ENCODE assay signal across 1 cellular context in the genomic region with DNA sequence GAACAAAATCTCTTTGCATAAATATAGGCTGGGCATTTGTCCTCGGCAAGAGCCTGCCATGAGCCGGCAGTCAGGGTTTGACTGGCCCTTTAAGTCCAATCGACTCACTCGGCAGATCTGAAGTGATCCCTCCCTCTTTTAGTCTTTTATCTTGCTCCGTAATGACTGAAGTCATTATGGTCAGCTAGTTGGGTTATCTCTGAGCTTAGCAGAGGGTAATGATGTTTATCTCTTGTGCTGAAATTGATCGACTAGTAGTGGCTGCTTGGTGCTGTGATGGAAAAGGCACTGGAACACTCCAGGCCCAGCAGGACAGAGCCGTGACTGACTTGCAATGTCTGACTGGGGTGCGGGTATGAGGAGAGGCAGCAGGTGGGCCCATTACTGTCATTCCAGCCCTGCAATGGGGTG.
TF ChIP-seq lines count a peak whose summit lies in the region.

No MANE protein-coding gene starts in this region.

TF ChIP-seq in HepG2, 621 proteins besides CTCF, POLR2A, EP300 and RAD21 (continued from another document and continues in another):
- TF ChIP-seq, protein P1, sequence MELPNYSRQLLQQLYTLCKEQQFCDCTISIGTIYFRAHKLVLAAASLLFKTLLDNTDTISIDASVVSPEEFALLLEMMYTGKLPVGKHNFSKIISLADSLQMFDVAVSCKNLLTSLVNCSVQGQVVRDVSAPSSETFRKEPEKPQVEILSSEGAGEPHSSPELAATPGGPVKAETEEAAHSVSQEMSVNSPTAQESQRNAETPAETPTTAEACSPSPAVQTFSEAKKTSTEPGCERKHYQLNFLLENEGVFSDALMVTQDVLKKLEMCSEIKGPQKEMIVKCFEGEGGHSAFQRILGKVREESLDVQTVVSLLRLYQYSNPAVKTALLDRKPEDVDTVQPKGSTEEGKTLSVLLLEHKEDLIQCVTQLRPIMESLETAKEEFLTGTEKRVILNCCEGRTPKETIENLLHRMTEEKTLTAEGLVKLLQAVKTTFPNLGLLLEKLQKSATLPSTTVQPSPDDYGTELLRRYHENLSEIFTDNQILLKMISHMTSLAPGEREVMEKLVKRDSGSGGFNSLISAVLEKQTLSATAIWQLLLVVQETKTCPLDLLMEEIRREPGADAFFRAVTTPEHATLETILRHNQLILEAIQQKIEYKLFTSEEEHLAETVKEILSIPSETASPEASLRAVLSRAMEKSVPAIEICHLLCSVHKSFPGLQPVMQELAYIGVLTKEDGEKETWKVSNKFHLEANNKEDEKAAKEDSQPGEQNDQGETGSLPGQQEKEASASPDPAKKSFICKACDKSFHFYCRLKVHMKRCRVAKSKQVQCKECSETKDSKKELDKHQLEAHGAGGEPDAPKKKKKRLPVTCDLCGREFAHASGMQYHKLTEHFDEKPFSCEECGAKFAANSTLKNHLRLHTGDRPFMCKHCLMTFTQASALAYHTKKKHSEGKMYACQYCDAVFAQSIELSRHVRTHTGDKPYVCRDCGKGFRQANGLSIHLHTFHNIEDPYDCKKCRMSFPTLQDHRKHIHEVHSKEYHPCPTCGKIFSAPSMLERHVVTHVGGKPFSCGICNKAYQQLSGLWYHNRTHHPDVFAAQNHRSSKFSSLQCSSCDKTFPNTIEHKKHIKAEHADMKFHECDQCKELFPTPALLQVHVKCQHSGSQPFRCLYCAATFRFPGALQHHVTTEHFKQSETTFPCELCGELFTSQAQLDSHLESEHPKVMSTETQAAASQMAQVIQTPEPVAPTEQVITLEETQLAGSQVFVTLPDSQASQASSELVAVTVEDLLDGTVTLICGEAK (IDR thresholded peaks at IDR 0.05) = no peak
- TF ChIP-seq, protein P1 (CRISPR knock-in tag; IDR thresholded peaks at IDR 0.05) = no peak
- TF ChIP-seq RFX5 (IDR thresholded peaks at IDR 0.05; ENCODE audit: low read depth, low read length) = no peak
- no peak for TF ChIP-seq ZBTB14 (CRISPR knock-in tag; IDR thresholded peaks at IDR 0.05)
- no peak for TF ChIP-seq MXI1 (IDR thresholded peaks at IDR 0.05; ENCODE audit: borderline replicate concordance, low read depth, low read length)
- TF ChIP-seq MYPOP (CRISPR knock-in tag; IDR thresholded peaks at IDR 0.05) = no peak
- TF ChIP-seq GLMP (CRISPR knock-in tag; IDR thresholded peaks at IDR 0.05; ENCODE audit: borderline replicate concordance) = no peak
- no peak for TF ChIP-seq MAFF (IDR thresholded peaks at IDR 0.05; ENCODE audit: low read depth, low read length)
- peak; percentile 55 for TF ChIP-seq TEAD3 (CRISPR knock-in tag; optimal IDR thresholded peaks at IDR 0.05; ENCODE audit: borderline replicate concordance)
- TF ChIP-seq CREM (IDR thresholded peaks at IDR 0.05) = no peak
- no peak for TF ChIP-seq CREM (CRISPR knock-in tag; IDR thresholded peaks at IDR 0.05)
- TF ChIP-seq ZNF317 (CRISPR knock-in tag; IDR thresholded peaks at IDR 0.05) = no peak
- TF ChIP-seq ARNT2 (CRISPR knock-in tag; IDR thresholded peaks at IDR 0.05; ENCODE audit: low read depth) = no peak
- TF ChIP-seq, protein P2, sequence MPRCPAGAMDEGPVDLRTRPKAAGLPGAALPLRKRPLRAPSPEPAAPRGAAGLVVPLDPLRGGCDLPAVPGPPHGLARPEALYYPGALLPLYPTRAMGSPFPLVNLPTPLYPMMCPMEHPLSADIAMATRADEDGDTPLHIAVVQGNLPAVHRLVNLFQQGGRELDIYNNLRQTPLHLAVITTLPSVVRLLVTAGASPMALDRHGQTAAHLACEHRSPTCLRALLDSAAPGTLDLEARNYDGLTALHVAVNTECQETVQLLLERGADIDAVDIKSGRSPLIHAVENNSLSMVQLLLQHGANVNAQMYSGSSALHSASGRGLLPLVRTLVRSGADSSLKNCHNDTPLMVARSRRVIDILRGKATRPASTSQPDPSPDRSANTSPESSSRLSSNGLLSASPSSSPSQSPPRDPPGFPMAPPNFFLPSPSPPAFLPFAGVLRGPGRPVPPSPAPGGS (CRISPR knock-in tag; IDR thresholded peaks at IDR 0.05) = no peak
- TF ChIP-seq ZNF878 (CRISPR knock-in tag; IDR thresholded peaks at IDR 0.05) = no peak
- TF ChIP-seq, protein P3, sequence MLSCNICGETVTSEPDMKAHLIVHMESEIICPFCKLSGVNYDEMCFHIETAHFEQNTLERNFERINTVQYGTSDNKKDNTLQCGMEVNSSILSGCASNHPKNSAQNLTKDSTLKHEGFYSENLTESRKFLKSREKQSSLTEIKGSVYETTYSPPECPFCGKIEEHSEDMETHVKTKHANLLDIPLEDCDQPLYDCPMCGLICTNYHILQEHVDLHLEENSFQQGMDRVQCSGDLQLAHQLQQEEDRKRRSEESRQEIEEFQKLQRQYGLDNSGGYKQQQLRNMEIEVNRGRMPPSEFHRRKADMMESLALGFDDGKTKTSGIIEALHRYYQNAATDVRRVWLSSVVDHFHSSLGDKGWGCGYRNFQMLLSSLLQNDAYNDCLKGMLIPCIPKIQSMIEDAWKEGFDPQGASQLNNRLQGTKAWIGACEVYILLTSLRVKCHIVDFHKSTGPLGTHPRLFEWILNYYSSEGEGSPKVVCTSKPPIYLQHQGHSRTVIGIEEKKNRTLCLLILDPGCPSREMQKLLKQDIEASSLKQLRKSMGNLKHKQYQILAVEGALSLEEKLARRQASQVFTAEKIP (CRISPR knock-in tag; IDR thresholded peaks at IDR 0.05; ENCODE audit: borderline replicate concordance) = no peak
- TF ChIP-seq CEBPZ (IDR thresholded peaks at IDR 0.05; ENCODE audit: low read length) = no peak
- no peak for TF ChIP-seq ZNF713 (CRISPR knock-in tag; IDR thresholded peaks at IDR 0.05)
- TF ChIP-seq ZNF253 (CRISPR knock-in tag; IDR thresholded peaks at IDR 0.05; ENCODE audit: borderline replicate concordance) = no peak
- peak; percentile 87 for TF ChIP-seq ZNF614 (CRISPR knock-in tag; IDR thresholded peaks at IDR 0.05; ENCODE audit: borderline replicate concordance)
- TF ChIP-seq MTF2 (CRISPR knock-in tag; IDR thresholded peaks at IDR 0.05; ENCODE audit: borderline replicate concordance) = no peak
- no peak for TF ChIP-seq SIN3B (IDR thresholded peaks at IDR 0.05; ENCODE audit: low read length)
- TF ChIP-seq ZSCAN30 (CRISPR knock-in tag; IDR thresholded peaks at IDR 0.05) = no peak
- no peak; the same call in 1 of the 2 replicates for TF ChIP-seq SOX5 (CRISPR knock-in tag; IDR thresholded peaks at IDR 0.05; ENCODE audit: borderline replicate concordance)
- TF ChIP-seq FOXO1 (CRISPR knock-in tag; IDR thresholded peaks at IDR 0.05) = peak; percentile 15; the same call in 1 of the 2 replicates
- TF ChIP-seq ZIK1 (CRISPR knock-in tag; IDR thresholded peaks at IDR 0.05; ENCODE audit: borderline replicate concordance, low read depth) = no peak
- no peak for TF ChIP-seq BATF2 (CRISPR knock-in tag; IDR thresholded peaks at IDR 0.05)
- TF ChIP-seq AGO2 (optimal IDR thresholded peaks at IDR 0.05; ENCODE audit: low read depth, low read length) = no peak
- no peak for TF ChIP-seq PHF20 (CRISPR knock-in tag; IDR thresholded peaks at IDR 0.05)
- TF ChIP-seq SIX1 (CRISPR knock-in tag; IDR thresholded peaks at IDR 0.05; ENCODE audit: borderline replicate concordance) = no peak
- TF ChIP-seq ZNF501 (CRISPR knock-in tag; IDR thresholded peaks at IDR 0.05) = no peak
- no peak for TF ChIP-seq NR3C1 (CRISPR knock-in tag; IDR thresholded peaks at IDR 0.05)
- TF ChIP-seq JUND (CRISPR knock-in tag; IDR thresholded peaks at IDR 0.05) = no peak
- no peak for TF ChIP-seq TRAFD1 (CRISPR knock-in tag; IDR thresholded peaks at IDR 0.05; ENCODE audit: borderline replicate concordance)
- TF ChIP-seq ZNF530 (CRISPR knock-in tag; IDR thresholded peaks at IDR 0.05; ENCODE audit: low read depth) = no peak
- TF ChIP-seq RFXAP (CRISPR knock-in tag; IDR thresholded peaks at IDR 0.05; ENCODE audit: borderline replicate concordance) = no peak
